In the genomic region with DNA sequence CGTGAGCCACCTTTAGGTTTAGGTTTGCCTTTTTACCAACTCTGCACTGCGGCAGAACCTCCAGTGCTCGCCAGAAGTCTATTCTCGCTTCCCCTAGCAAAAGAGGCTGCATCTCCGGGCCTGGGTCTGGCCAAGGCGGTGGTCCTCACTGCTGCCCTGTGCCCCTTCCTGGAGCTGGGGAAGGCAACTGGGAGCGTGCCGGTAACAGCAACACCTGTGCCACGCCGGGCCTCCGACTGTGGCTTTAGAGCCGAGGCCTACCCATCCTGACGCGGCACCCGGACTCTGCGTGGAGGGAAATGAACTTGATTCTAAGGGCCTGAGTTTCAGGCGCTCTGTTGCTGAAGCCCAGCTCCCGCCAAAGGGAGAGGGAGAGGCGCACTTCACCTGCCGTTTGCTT, we compare ENCODE assay signal across 25 cellular contexts.
DNase-seq lines count a peak whose midpoint lies in the region; ATAC-seq and TF ChIP-seq lines count a peak whose summit lies in the region.
"Had no signal": no experiment of that assay in that cellular context is flagged by ENCODE, and none has a peak within 500 bp of the region (broad histone marks: within the 10 kb centered on the region; RNA-seq: fewer than 3 reads in every experiment).

No MANE protein-coding gene starts in this region.

- no peak overlapping the region for H3K4me3 ChIP-seq in endodermal cell (ENCODE audit: low read length)
- no peak overlapping the region for H3K4me3 ChIP-seq in hepatocyte
- H3K4me3 ChIP-seq: A549, GM12878, MG63 had no signal

- H3K79me1 ChIP-seq in H9 (ENCODE audit: insufficient read depth, low read depth, low read length, poor library complexity, severe bottlenecking), result no peaks in the 10 kb centered on the region

- H2BK20ac ChIP-seq in H9 (ENCODE audit: low read depth, low read length, poor library complexity, severe bottlenecking), result no peak overlapping the region

- no peak for ATAC-seq in activated CD4-positive, alpha-beta T cell treated with anti-CD3 and anti-CD28 coated beads for 36 hours
- ATAC-seq: A549; CD8-positive, alpha-beta T cell; GM12878; PC-3 had no signal

- intact Hi-C loops in activated CD4-positive, alpha-beta T cell treated with anti-CD3 and anti-CD28 coated beads for 36 hours (cut with DNase I, micrococcal nuclease), result no loop called here
- intact Hi-C loops in cardiac septum (cut with DNase I), result no loop called here

- peaks cover 4% of the 10 kb centered on the region; the same call in 1 of the 2 replicates for H3K27me3 Mint-ChIP-seq in H9 (ENCODE audit: low read depth)
- no peaks in the 10 kb centered on the region for H3K27me3 Mint-ChIP-seq in endodermal cell (ENCODE audit: insufficient read depth)
- H3K27me3 Mint-ChIP-seq in nephron progenitor cell (ENCODE audit: low read depth, poor library complexity), result peaks cover 3% of the 10 kb centered on the region
- peaks cover 5% of the 10 kb centered on the region for H3K27me3 Mint-ChIP-seq in activated CD4-positive, alpha-beta T cell treated with anti-CD3 and anti-CD28 coated beads for 36 hours

- H3K36me3 Mint-ChIP-seq in H9 (ENCODE audit: insufficient read depth in 1 of 3, low read depth in 3 of 3) (no peaks in the 10 kb centered on the region), endodermal cell (ENCODE audit: low read depth) (no peaks in the 10 kb centered on the region), nephron progenitor cell (ENCODE audit: low read depth) (no peaks in the 10 kb centered on the region)
- H3K36me3 Mint-ChIP-seq in activated CD4-positive, alpha-beta T cell treated with anti-CD3 and anti-CD28 coated beads for 36 hours (ENCODE audit: low read depth), result no peaks in the 10 kb centered on the region
- H3K36me3 Mint-ChIP-seq: CD8-positive, alpha-beta T cell had no signal

- H3K27me3 ChIP-seq in H9 (ENCODE audit: insufficient read depth, low read length) (no peaks in the 10 kb centered on the region), endodermal cell (ENCODE audit: control insufficient read depth, insufficient read depth, low read length, poor library complexity, severe bottlenecking) (no peaks in the 10 kb centered on the region), hepatocyte (no peaks in the 10 kb centered on the region)
- H3K27me3 ChIP-seq: MG63 had no signal

- H3K4me1 ChIP-seq in H9 (ENCODE audit: insufficient read depth, low read length) (no peaks in the 10 kb centered on the region; the same call in 1 of the 2 replicates), endodermal cell (ENCODE audit: control insufficient read depth, insufficient read depth, low read length) (no peaks in the 10 kb centered on the region), hepatocyte (ENCODE audit: insufficient read depth) (no peaks in the 10 kb centered on the region)
- H3K4me1 ChIP-seq: A549, Caco-2 had no signal

- H3K18ac ChIP-seq in H9 (ENCODE audit: insufficient read length, low read depth, low read length), result no peak overlapping the region

- H3K36me3 ChIP-seq in endodermal cell (ENCODE audit: control insufficient read depth, insufficient read depth, low read length) (no peaks in the 10 kb centered on the region), hepatocyte (replicated peaks; ENCODE audit: insufficient read depth, low read depth) (no peaks in the 10 kb centered on the region)
- H3K36me3 ChIP-seq: MG63 had no signal

- no peak overlapping the region for H3K23ac ChIP-seq in H9 (ENCODE audit: insufficient read length, low read depth, low read length)

- no peaks in the 10 kb centered on the region for H3K9me2 ChIP-seq in hepatocyte (replicated peaks; ENCODE audit: insufficient read depth)

- H4K20me1 ChIP-seq in H9 (ENCODE audit: control insufficient read depth, insufficient read depth, insufficient read length) (no peaks in the 10 kb centered on the region), hepatocyte (ENCODE audit: insufficient read depth, poor library complexity, severe bottlenecking) (no peaks in the 10 kb centered on the region)

- H3K9ac ChIP-seq in H9 (ENCODE audit: extremely low read depth, insufficient read length, low read length) (no peak overlapping the region), endodermal cell (ENCODE audit: extremely low read depth, low read length, poor library complexity, severe bottlenecking) (no peak overlapping the region)

- H2AFZ ChIP-seq in H9 (ENCODE audit: low read length) (no peak overlapping the region), hepatocyte (no peak overlapping the region)

- H3K79me2 ChIP-seq in H9 (ENCODE audit: insufficient read depth, low read length), result no peaks in the 10 kb centered on the region
- no peaks in the 10 kb centered on the region for H3K79me2 ChIP-seq in hepatocyte

- no peak overlapping the region for H3K14ac ChIP-seq in H9 (ENCODE audit: insufficient read depth, low read length)

- H2BK120ac ChIP-seq in H9 (ENCODE audit: low read depth, low read length, poor library complexity, severe bottlenecking), result no peak overlapping the region

- H3K23me2 ChIP-seq in H9 (ENCODE audit: insufficient read length, low read depth, low read length, poor library complexity, severe bottlenecking), result no peaks in the 10 kb centered on the region

- H3K9me3 ChIP-seq in H9 (ENCODE audit: control insufficient read depth, low read depth, low read length), result no peaks in the 10 kb centered on the region
- no peaks in the 10 kb centered on the region for H3K9me3 ChIP-seq in endodermal cell (ENCODE audit: control insufficient read depth, low read length)
- no peaks in the 10 kb centered on the region for H3K9me3 ChIP-seq in hepatocyte (ENCODE audit: low read depth)
- H3K9me3 ChIP-seq: A549, Caco-2, MG63 had no signal

- no peak overlapping the region for H3K27ac Mint-ChIP-seq in H9
- H3K27ac Mint-ChIP-seq in endodermal cell, result no peak overlapping the region
- peak overlapping the region; percentile 82 for H3K27ac Mint-ChIP-seq in nephron progenitor cell
- no peak overlapping the region for H3K27ac Mint-ChIP-seq in activated CD4-positive, alpha-beta T cell treated with anti-CD3 and anti-CD28 coated beads for 36 hours
- H3K27ac Mint-ChIP-seq: CD8-positive, alpha-beta T cell had no signal

- H4K5ac ChIP-seq in H9 (ENCODE audit: insufficient read length, low read depth, low read length), result no peak overlapping the region

- H4K91ac ChIP-seq in H9 (ENCODE audit: insufficient read length, low read depth, low read length), result no peak overlapping the region

- DNase-seq in H9, result peak; percentile 45
- peak; percentile 45 for DNase-seq in endodermal cell
- DNase-seq in nephron progenitor cell, result no peak
- no peak for DNase-seq in activated CD4-positive, alpha-beta T cell treated with anti-CD3 and anti-CD28 coated beads for 36 hours
- no peak for DNase-seq in NOMO-1 treated with dmso at 0.1 percent for 144 hours (lab: John Stamatoyannopoulos, UW; ENCODE audit: unreplicated experiment)
- DNase-seq in cardiac septum (ENCODE audit: low spot score), result no peak
- DNase-seq in hepatocyte (ENCODE audit: low spot score), result no peak
- DNase-seq: AML-193; Caco-2; CD8-positive, alpha-beta T cell; DMS79; EL; GDM1; IMR-90; KG1; MG63; NCI-H1105 treated with DMSO at 0.1 percent for 48 hours; NCI-H2029; NCI-H446; NCI-H524 treated with DMSO at 0.1 percent for 48 hours; NCI-H774; PC-3 had no signal

- POLR2A ChIA-PET in activated CD4-positive, alpha-beta T cell treated with anti-CD3 and anti-CD28 coated beads for 36 hours (lab: Charles Lee), result no interaction called here

- WGBS in H9 (ENCODE audit: extremely low coverage, insufficient read length, low lambda C conversion rate), result no CpG with 5 or more reads among the region's 20 CpGs
- WGBS in endodermal cell (ENCODE audit: insufficient coverage in 1 of 2, insufficient read length in 1 of 2), 2 experiments, result 91 to 93% methylated on average over 15 to 19 of the region's 20 CpGs
- 94% methylated on average over 20 of the region's 20 CpGs for WGBS in hepatocyte (ENCODE audit: low lambda C conversion rate, missing lambda C conversion rate)

- H3T11ph ChIP-seq in H9 (ENCODE audit: low read length), result no peak overlapping the region

- H3K9me3 Mint-ChIP-seq in H9 (no peaks in the 10 kb centered on the region; a peak in 1 of 5 replicates), endodermal cell (no peaks in the 10 kb centered on the region), nephron progenitor cell (no peaks in the 10 kb centered on the region)
- H3K9me3 Mint-ChIP-seq in activated CD4-positive, alpha-beta T cell treated with anti-CD3 and anti-CD28 coated beads for 36 hours (ENCODE audit: low read depth), result no peaks in the 10 kb centered on the region
- H3K9me3 Mint-ChIP-seq: CD8-positive, alpha-beta T cell had no signal

- H2BK5ac ChIP-seq in H9 (ENCODE audit: insufficient read length, low read length), result no peak overlapping the region

- CTCF ChIA-PET in activated CD4-positive, alpha-beta T cell treated with anti-CD3 and anti-CD28 coated beads for 36 hours (lab: Charles Lee), result no interaction called here

- H3K56ac ChIP-seq in H9 (ENCODE audit: insufficient read length, low read depth, low read length), result no peak overlapping the region

- H3K27ac ChIP-seq in H9 (ENCODE audit: insufficient read length, low read depth, low read length) (no peak overlapping the region), endodermal cell (ENCODE audit: low read depth, low read length) (no peak overlapping the region), hepatocyte (no peak overlapping the region)
- H3K27ac ChIP-seq: A549, C4-2B had no signal

- TF ChIP-seq CTCF in H9 (conservative IDR thresholded peaks at IDR 0.05) (no peak), endodermal cell (conservative IDR thresholded peaks at IDR 0.05) (no peak), nephron progenitor cell (IDR thresholded peaks at IDR 0.05) (no peak), hepatocyte (IDR thresholded peaks at IDR 0.05; ENCODE audit: poor library complexity) (no peak)

- H3K4me2 ChIP-seq in H9 (ENCODE audit: insufficient read depth, insufficient read length, low read length) (no peak overlapping the region), hepatocyte (no peak overlapping the region)
- H3K4me2 ChIP-seq: A549 had no signal

- H3K4me1 Mint-ChIP-seq in H9 (peaks cover 21 to 22% of the 10 kb centered on the region in 2 experiments), endodermal cell (peaks cover 10% of the 10 kb centered on the region), nephron progenitor cell (peaks cover 27% of the 10 kb centered on the region)
- H3K4me1 Mint-ChIP-seq in activated CD4-positive, alpha-beta T cell treated with anti-CD3 and anti-CD28 coated beads for 36 hours, result no peaks in the 10 kb centered on the region

- H3K4me3 Mint-ChIP-seq in H9 (no peak overlapping the region), endodermal cell (no peak overlapping the region), nephron progenitor cell (no peak overlapping the region)
- no peak overlapping the region for H3K4me3 Mint-ChIP-seq in activated CD4-positive, alpha-beta T cell treated with anti-CD3 and anti-CD28 coated beads for 36 hours
- H3K4me3 Mint-ChIP-seq: CD8-positive, alpha-beta T cell had no signal

- H4K8ac ChIP-seq in H9 (replicated peaks; ENCODE audit: insufficient read length, low read depth, low read length), result no peak overlapping the region

- no peak overlapping the region for H2BK15ac ChIP-seq in H9 (ENCODE audit: low read depth, low read length)

- no peak overlapping the region for H2BK12ac ChIP-seq in H9 (ENCODE audit: insufficient read length, low read depth, low read length)

- H2AK5ac ChIP-seq in H9 (ENCODE audit: insufficient read length, low read length), result no peak overlapping the region

- H3K4ac ChIP-seq in H9 (ENCODE audit: low read depth, low read length), result no peak overlapping the region

Comparison
In these comparisons a context has a peak if more than half of its experiments do, and no peak if none do; other contexts are left out.
1. DNase-seq: peak in H9 (single experiment) and endodermal cell (single experiment); none in nephron progenitor cell (single experiment), activated CD4-positive, alpha-beta T cell treated with anti-CD3 and anti-CD28 coated beads for 36 hours (single experiment), NOMO-1 treated with dmso at 0.1 percent for 144 hours (single experiment), cardiac septum (single experiment) and hepatocyte (single experiment).